22 cellular contexts compared by ENCODE assay signal in genomic region chr6:165748390-165748789, GRCh38.
"Had no signal": no experiment of that assay in that cellular context is flagged by ENCODE, and none has a peak within 500 bp of the region (broad histone marks: within the 10 kb centered on the region; RNA-seq: fewer than 3 reads in every experiment).

No MANE protein-coding gene starts in this region.

- H3K36me3 Mint-ChIP-seq: mesothelial cell of epicardium had no signal

- H3K27ac ChIP-seq: coronary artery, dorsolateral prefrontal cortex, esophagus muscularis mucosa, foreskin keratinocyte, heart right ventricle, left lung, lower lobe of right lung had no signal

- H3K4me1 ChIP-seq: foreskin keratinocyte, left lung, lower lobe of right lung had no signal

- H3K4me1 Mint-ChIP-seq: immature natural killer cell had no signal

- H3K4me3 Mint-ChIP-seq: immature natural killer cell, mesothelial cell of epicardium had no signal

- ATAC-seq: foreskin keratinocyte, heart right ventricle, left colon, left lung, left ventricle myocardium superior, lower lobe of right lung, mucosa of descending colon had no signal

- H3K36me3 ChIP-seq: esophagus muscularis mucosa, heart right ventricle, left lung, lower lobe of right lung had no signal

- H3K4me3 ChIP-seq: coronary artery, dorsolateral prefrontal cortex, esophagus muscularis mucosa, heart right ventricle, left lung, lower lobe of right lung, mucosa of descending colon had no signal

- H3K27ac Mint-ChIP-seq: immature natural killer cell, mesothelial cell of epicardium had no signal

- H3K9me3 ChIP-seq: esophagus muscularis mucosa, left lung, lower lobe of right lung, mucosa of descending colon had no signal

- DNase-seq: dermis blood vessel endothelial cell; dorsolateral prefrontal cortex; effector CD4-positive, alpha-beta T cell; effector memory CD4-positive, alpha-beta T cell; foreskin keratinocyte; glutamatergic neuron; head of caudate nucleus; heart right ventricle; hypothalamus; immature natural killer cell; islet precursor cell; kidney; kidney glomerular epithelial cell; left colon; left lung; left ventricle myocardium superior; lower lobe of right lung; mesenchymal stem cell; mucosa of descending colon had no signal

- H3K27me3 ChIP-seq: dorsolateral prefrontal cortex, esophagus muscularis mucosa, foreskin keratinocyte, heart right ventricle, left lung had no signal
